1 cellular context compared by ENCODE assay signal in genomic region chr16:73191111-73192046, GRCh38.
TF ChIP-seq lines count a peak whose summit lies in the region.

No MANE protein-coding gene starts in this region.

TF ChIP-seq in GM12878, 131 proteins besides CTCF, POLR2A, EP300 and RAD21 (continued from another document):
- TF ChIP-seq BMI1 (IDR thresholded peaks at IDR 0.05; ENCODE audit: borderline replicate concordance) (no peak), KAT2A (conservative IDR thresholded peaks at IDR 0.05; ENCODE audit: control insufficient read depth, low read depth, low read length) (no peak), ZNF207 (IDR thresholded peaks at IDR 0.05; ENCODE audit: borderline replicate concordance) (no peak), MAX (IDR thresholded peaks at IDR 0.05; ENCODE audit: low read depth, low read length) (no peak), SREBF2 (IDR thresholded peaks at IDR 0.05; ENCODE audit: low read length) (no peak), IRF5 (IDR thresholded peaks at IDR 0.05; ENCODE audit: borderline replicate concordance) (no peak)
